17 cellular contexts compared by ENCODE assay signal in the genomic region with DNA sequence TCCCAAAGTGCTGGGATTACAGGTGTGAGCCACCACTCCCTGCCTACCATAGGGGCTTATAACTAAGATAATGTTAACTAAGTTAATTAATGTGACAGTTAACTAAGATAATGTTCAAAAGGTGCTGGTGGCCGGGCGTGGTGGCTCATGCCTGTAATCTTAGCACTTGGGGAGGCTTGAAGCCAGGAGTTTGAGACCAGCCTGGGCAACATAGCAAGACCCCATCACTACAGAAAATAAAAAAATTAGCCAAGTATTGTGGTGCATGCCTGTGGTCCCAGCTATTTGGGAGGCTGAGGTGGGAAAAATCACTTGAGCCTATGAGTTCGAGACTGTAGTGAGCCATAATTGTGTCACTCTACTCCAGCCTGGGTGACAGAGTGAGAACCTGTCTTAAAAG. TPM values are rescaled to one million over a fixed set of nuclear protein-coding genes. Genes with fewer than 3 reads are reported as not detected.
DNase-seq lines count a peak whose midpoint lies in the region; ATAC-seq and TF ChIP-seq lines count a peak whose summit lies in the region.
"Had no signal": no experiment of that assay in that cellular context is flagged by ENCODE, and none has a peak within 500 bp of the region (broad histone marks: within the 10 kb centered on the region; RNA-seq: fewer than 3 reads in every experiment).

No MANE protein-coding gene starts in this region.

- no peaks in the 10 kb centered on the region for H3K27me3 ChIP-seq in right cardiac atrium (ENCODE audit: control insufficient read depth, insufficient read depth)
- H3K27me3 ChIP-seq in left ventricle myocardium inferior (ENCODE audit: low read depth), result no peaks in the 10 kb centered on the region
- H3K27me3 ChIP-seq: BLaER1 treated with 17β-estradiol and CSF1 and Interleukin-3, amounts not matched to agents 10 nM and 100 nM had no signal

- no peak overlapping the region for H3K4me3 ChIP-seq in right cardiac atrium (ENCODE audit: low read length)
- H3K4me3 ChIP-seq in left ventricle myocardium inferior, result no peak overlapping the region
- H3K4me3 ChIP-seq: A549; BLaER1 treated with 17β-estradiol and CSF1 and Interleukin-3, amounts not matched to agents 10 nM and 100 nM had no signal

- DNase-seq in right cardiac atrium (peak in 2 of 3 donors; percentile 12 to 26), left ventricle myocardium inferior (no peak), natural killer cell (no peak)
- DNase-seq in natural killer cell treated with Interleukin-12 subunit alpha and Interleukin-12 subunit beta and Interleukin-15 and Interleukin-18, amount 100 ng/mL, for 72 hours (ENCODE audit: low spot score), result peak; percentile 37
- no peak for DNase-seq in activated T-cell treated with anti-CD3 and anti-CD28 coated beads, Interleukin-2, amount 50 U/mL, for 4 hours
- DNase-seq: AML-193; Caco-2; Calu3; CD4-positive, alpha-beta T cell; CD8-positive, alpha-beta T cell; DMS79 treated with DMSO at 0.1 percent for 48 hours; GF-D8 had no signal

- TF ChIP-seq CTCF in left ventricle myocardium inferior (IDR thresholded peaks at IDR 0.05; ENCODE audit: borderline replicate concordance) (no peak), natural killer cell (IDR thresholded peaks at IDR 0.05) (no peak)

- H3K4me3 Mint-ChIP-seq in natural killer cell treated with Interleukin-12 subunit alpha and Interleukin-12 subunit beta and Interleukin-15 and Interleukin-18, amount 100 ng/mL, for 72 hours, result no peak overlapping the region
- no peak overlapping the region for H3K4me3 Mint-ChIP-seq in natural killer cell
- H3K4me3 Mint-ChIP-seq in activated T-cell treated with anti-CD3 and anti-CD28 coated beads, Interleukin-2, amount 50 U/mL, for 4 hours, result no peak overlapping the region
- H3K4me3 Mint-ChIP-seq: B cell; CD4-positive, alpha-beta T cell; CD8-positive, alpha-beta T cell had no signal

- H3K27ac Mint-ChIP-seq in natural killer cell treated with Interleukin-12 subunit alpha and Interleukin-12 subunit beta and Interleukin-15 and Interleukin-18, amount 100 ng/mL, for 72 hours, result no peak overlapping the region
- H3K27ac Mint-ChIP-seq in natural killer cell, result no peak overlapping the region
- H3K27ac Mint-ChIP-seq: B cell; CD4-positive, alpha-beta T cell; CD8-positive, alpha-beta T cell had no signal

- H3K9me3 Mint-ChIP-seq in natural killer cell treated with Interleukin-12 subunit alpha and Interleukin-12 subunit beta and Interleukin-15 and Interleukin-18, amount 100 ng/mL, for 72 hours, result no peaks in the 10 kb centered on the region
- no peaks in the 10 kb centered on the region for H3K9me3 Mint-ChIP-seq in natural killer cell
- H3K9me3 Mint-ChIP-seq in activated T-cell treated with anti-CD3 and anti-CD28 coated beads, Interleukin-2, amount 50 U/mL, for 4 hours, result no peaks in the 10 kb centered on the region
- H3K9me3 Mint-ChIP-seq: CD4-positive, alpha-beta T cell; CD8-positive, alpha-beta T cell had no signal

- H3K4me1 Mint-ChIP-seq in natural killer cell treated with Interleukin-12 subunit alpha and Interleukin-12 subunit beta and Interleukin-15 and Interleukin-18, amount 100 ng/mL, for 72 hours (ENCODE audit: low read depth in 2 of 2), result peaks cover 0 to 6% of the 10 kb centered on the region in 2 donors
- H3K4me1 Mint-ChIP-seq in natural killer cell, result peaks cover 0 to 12% of the 10 kb centered on the region in 2 donors
- peaks cover 3% of the 10 kb centered on the region for H3K4me1 Mint-ChIP-seq in activated T-cell treated with anti-CD3 and anti-CD28 coated beads, Interleukin-2, amount 50 U/mL, for 4 hours (ENCODE audit: low read depth)
- H3K4me1 Mint-ChIP-seq: B cell had no signal

- no peaks in the 10 kb centered on the region for H3K36me3 ChIP-seq in left ventricle myocardium inferior

- no peak overlapping the region for H3K27ac ChIP-seq in right cardiac atrium (ENCODE audit: low read length)
- no peak overlapping the region for H3K27ac ChIP-seq in left ventricle myocardium inferior (replicated peaks)
- H3K27ac ChIP-seq: 22Rv1; A549; BLaER1 treated with 17β-estradiol and CSF1 and Interleukin-3, amounts not matched to agents 10 nM and 100 nM; C4-2B had no signal

- ATAC-seq in right cardiac atrium (no peak), natural killer cell (no peak)
- ATAC-seq in natural killer cell treated with Interleukin-12 subunit alpha and Interleukin-12 subunit beta and Interleukin-15 and Interleukin-18, amount 100 ng/mL, for 72 hours, result no peak
- ATAC-seq in activated T-cell treated with anti-CD3 and anti-CD28 coated beads, Interleukin-2, amount 50 U/mL, for 4 hours, result no peak
- ATAC-seq: A549; CD8-positive, alpha-beta T cell had no signal

- H3K36me3 Mint-ChIP-seq in natural killer cell treated with Interleukin-12 subunit alpha and Interleukin-12 subunit beta and Interleukin-15 and Interleukin-18, amount 100 ng/mL, for 72 hours, result no peaks in the 10 kb centered on the region
- no peaks in the 10 kb centered on the region for H3K36me3 Mint-ChIP-seq in natural killer cell
- H3K36me3 Mint-ChIP-seq in activated T-cell treated with anti-CD3 and anti-CD28 coated beads, Interleukin-2, amount 50 U/mL, for 4 hours (ENCODE audit: insufficient read depth), result no peaks in the 10 kb centered on the region
- H3K36me3 Mint-ChIP-seq: CD8-positive, alpha-beta T cell had no signal

- H3K9me3 ChIP-seq in right cardiac atrium (ENCODE audit: control insufficient read depth, low read length) (no peaks in the 10 kb centered on the region), left ventricle myocardium inferior (replicated peaks) (no peaks in the 10 kb centered on the region)
- H3K9me3 ChIP-seq: A549; BLaER1 treated with 17β-estradiol and CSF1 and Interleukin-3, amounts not matched to agents 10 nM and 100 nM; Caco-2 had no signal

- WGBS in right cardiac atrium, result over 99% methylated on average over 3 of the region's 3 CpGs

- no peaks in the 10 kb centered on the region for H3K4me1 ChIP-seq in right cardiac atrium (ENCODE audit: control insufficient read depth, insufficient read depth, low read length)
- H3K4me1 ChIP-seq in left ventricle myocardium inferior, result peaks cover 5% of the 10 kb centered on the region
- H3K4me1 ChIP-seq: A549, Caco-2 had no signal

- intact Hi-C loops in right cardiac atrium (cut with DNase I), result loop anchor here in 1 of 4 donors (10.0 kb wide), 1 partner anchor 63 kb away; the partner anchor contains the start of gene PTK7
- intact Hi-C loops in left ventricle myocardium inferior (cut with micrococcal nuclease), result no loop called here
- intact Hi-C loops in natural killer cell (cut with micrococcal nuclease), result no loop called here

- no peaks in the 10 kb centered on the region for H3K27me3 Mint-ChIP-seq in natural killer cell treated with Interleukin-12 subunit alpha and Interleukin-12 subunit beta and Interleukin-15 and Interleukin-18, amount 100 ng/mL, for 72 hours
- H3K27me3 Mint-ChIP-seq in natural killer cell (ENCODE audit: low read depth in 2 of 2), result no peaks in the 10 kb centered on the region
- H3K27me3 Mint-ChIP-seq in activated T-cell treated with anti-CD3 and anti-CD28 coated beads, Interleukin-2, amount 50 U/mL, for 4 hours (ENCODE audit: low read depth), result no peaks in the 10 kb centered on the region
- H3K27me3 Mint-ChIP-seq: B cell; CD4-positive, alpha-beta T cell had no signal

RNA-seq across cellular contexts. Expression of gene SRF, which starts 32.8 kb away (rescaled TPM):
- 100 to 1,000 TPM in 1 of 4 donors, 10 to 100 TPM in 3; 64.7 to 114 (median 72.7) TPM for total RNA-seq in right cardiac atrium
- 55.3 TPM for polyA plus RNA-seq in right cardiac atrium
- total RNA-seq in left ventricle myocardium inferior, result 61.8 TPM
- total RNA-seq in natural killer cell treated with Interleukin-12 subunit alpha and Interleukin-12 subunit beta and Interleukin-15 and Interleukin-18, amount 100 ng/mL, for 72 hours, result 10 to 100 TPM; 56.8 to 70.4 TPM
- total RNA-seq in natural killer cell, result 10 to 100 TPM; 31.6 to 33.0 (median 32.0) TPM
- 10 to 100 TPM; 72.0 to 80.1 (median 72.8) TPM for total RNA-seq in activated T-cell treated with anti-CD3 and anti-CD28 coated beads, Interleukin-2, amount 50 U/mL, for 4 hours

RNA-seq across cellular contexts. Expression of gene CUL9, which starts 43.7 kb away (rescaled TPM):
- total RNA-seq in right cardiac atrium, result 10 to 100 TPM; 14.6 to 18.7 (median 16.3) TPM
- 15.7 TPM for polyA plus RNA-seq in right cardiac atrium
- 14.7 TPM for total RNA-seq in left ventricle myocardium inferior
- total RNA-seq in natural killer cell treated with Interleukin-12 subunit alpha and Interleukin-12 subunit beta and Interleukin-15 and Interleukin-18, amount 100 ng/mL, for 72 hours, result 10 to 100 TPM; 41.5 to 85.8 TPM
- 10 to 100 TPM; 73.1 to 85.7 (median 73.9) TPM for total RNA-seq in natural killer cell
- 10 to 100 TPM; 29.5 to 32.3 (median 30.4) TPM for total RNA-seq in activated T-cell treated with anti-CD3 and anti-CD28 coated beads, Interleukin-2, amount 50 U/mL, for 4 hours

Comparison
In these comparisons a context has a peak if more than half of its experiments do, and no peak if none do; other contexts are left out.
1. DNase-seq: peak in right cardiac atrium (2 of 3) and natural killer cell treated with Interleukin-12 subunit alpha and Interleukin-12 subunit beta and Interleukin-15 and Interleukin-18, amount 100 ng/mL, for 72 hours (single experiment); none in left ventricle myocardium inferior (single experiment), natural killer cell (single experiment) and activated T-cell treated with anti-CD3 and anti-CD28 coated beads, Interleukin-2, amount 50 U/mL, for 4 hours (single experiment).